ENCODE assay signal across 25 cellular contexts in the genomic region with DNA sequence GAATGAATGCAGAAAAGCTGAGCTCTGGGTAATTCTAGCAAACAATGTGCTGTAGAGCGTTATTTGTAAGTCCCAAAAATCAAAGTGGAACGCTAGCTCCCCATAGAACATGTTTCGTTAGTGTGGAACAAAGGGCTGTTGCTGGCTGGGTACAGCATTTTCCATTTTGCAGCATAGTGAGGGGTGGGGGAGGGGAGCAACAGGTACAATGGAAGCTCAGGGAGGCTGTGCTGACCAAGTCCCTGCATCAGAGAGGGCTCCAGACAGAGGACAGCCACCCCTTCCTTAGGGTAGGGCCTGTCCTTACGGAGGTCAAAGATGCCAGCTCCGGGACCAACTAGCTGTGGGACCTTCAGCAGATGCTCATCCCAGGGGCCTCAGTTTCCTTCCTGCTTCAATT.
DNase-seq lines count a peak whose midpoint lies in the region; ATAC-seq, FAIRE-seq and TF ChIP-seq lines count a peak whose summit lies in the region.
"Had no signal": no experiment of that assay in that cellular context is flagged by ENCODE, and none has a peak within 500 bp of the region (broad histone marks: within the 10 kb centered on the region; RNA-seq: fewer than 3 reads in every experiment).

No MANE protein-coding gene starts in this region.

- H3K27me3 Mint-ChIP-seq in GM23338 (ENCODE audit: insufficient read depth, low read depth, poor library complexity): no peaks in the 10 kb centered on the region

- TF ChIP-seq EP300 in H1 (IDR thresholded peaks at IDR 0.05; ENCODE audit: borderline replicate concordance in 1 of 2, low read depth in 2 of 2, low read length in 2 of 2): no peak

- no peak overlapping the region for H4K5ac ChIP-seq in H1 (ENCODE audit: insufficient read length, low read depth, low read length)

- CTCF ChIA-PET in H1 (lab: Charles Lee; ENCODE audit: partially characterized antibody): interaction anchor here (0.9 to 1.9 kb wide), 6 partner anchors 11 to 217 kb away, joined by 3 to 5 read pairs (median 3); no protein-coding TSS in a partner anchor

- H3K9ac ChIP-seq in H1 (replicated peaks in 1 of 4; ENCODE audit: extremely low read depth in 1 of 4, low read depth in 3 of 4, low read length in 3 of 4): no peak overlapping the region
- H3K9ac ChIP-seq in mesenchymal stem cell (ENCODE audit: low read length): no peak overlapping the region
- H3K9ac ChIP-seq: BLaER1 had no signal

- 0 out of 2 replicates have a peak, but pooled peaks cover 2% of the 10 kb centered on the region for H3F3A ChIP-seq in GM23338 (replicated peaks; ENCODE audit: low read depth)

- H3K4me3 ChIP-seq in GM23338 (no peak overlapping the region), H1 (ENCODE audit: extremely low read depth in 1 of 4, insufficient read depth in 2 of 4, low read depth in 3 of 4, low read length in 4 of 4) (peak overlapping the region in 2 of 4 experiments; percentile 11 to 19; a peak in 3 of 8 replicates), mesenchymal stem cell (ENCODE audit: insufficient read depth in 1 of 2, low read depth in 1 of 2, low read length in 2 of 2) (no peak overlapping the region)
- no peak overlapping the region for H3K4me3 ChIP-seq in effector memory CD4-positive, alpha-beta T cell (ENCODE audit: insufficient read depth, low read depth, low read length, poor library complexity, severe bottlenecking)
- H3K4me3 ChIP-seq: BLaER1, HAP-1 had no signal

- H4K91ac ChIP-seq in H1 (replicated peaks; ENCODE audit: insufficient read length, low read length): no peak overlapping the region
- H4K91ac ChIP-seq in mesenchymal stem cell (ENCODE audit: low read length): no peak overlapping the region

- H3K23ac ChIP-seq in H1 (ENCODE audit: insufficient read length) (no peak overlapping the region), mesenchymal stem cell (ENCODE audit: low read length in 2 of 2) (no peak overlapping the region)

- TF ChIP-seq RAD21 in H1 (IDR thresholded peaks at IDR 0.05 in 1 of 2, conservative IDR thresholded peaks at IDR 0.05 in 1 of 2; ENCODE audit: low read depth in 2 of 2, low read length in 2 of 2): no peak

- no peak overlapping the region for H3K14ac ChIP-seq in H1 (ENCODE audit: insufficient read length)
- H3K14ac ChIP-seq in mesenchymal stem cell (ENCODE audit: low read length in 2 of 2): no peak overlapping the region

- H4K20me1 ChIP-seq in GM23338 (replicated peaks; ENCODE audit: insufficient read depth) (no peaks in the 10 kb centered on the region), H1 (replicated peaks in 1 of 2; ENCODE audit: control insufficient read depth in 1 of 2, insufficient read depth in 2 of 2, low read length in 2 of 2) (no peaks in the 10 kb centered on the region)
- H4K20me1 ChIP-seq: BLaER1 had no signal

- H2AFZ ChIP-seq in GM23338 (peak overlapping the region; percentile 100), H1 (ENCODE audit: low read length) (peak overlapping the region; percentile 45; the same call in 1 of the 2 replicates), mesenchymal stem cell (ENCODE audit: low read depth, low read length) (no peak overlapping the region)

- no peaks in the 10 kb centered on the region; a peak in 1 of 4 replicates for H3K9me3 ChIP-seq in H1 (ENCODE audit: insufficient read depth in 2 of 2, low read depth in 1 of 2, low read length in 1 of 2)
- H3K9me3 ChIP-seq in mesenchymal stem cell (ENCODE audit: control insufficient read depth, low read length): no peaks in the 10 kb centered on the region
- H3K9me3 ChIP-seq in effector memory CD4-positive, alpha-beta T cell (ENCODE audit: control insufficient read depth, low read length): no peaks in the 10 kb centered on the region
- H3K9me3 ChIP-seq: BLaER1, Caco-2, HAP-1 had no signal

- H3K4me2 ChIP-seq in GM23338: peak overlapping the region; percentile 17
- H3K4me2 ChIP-seq in H1 (ENCODE audit: insufficient read depth in 1 of 2, low read depth in 2 of 2, low read length in 2 of 2): peak overlapping the region; percentile 36 to 39
- no peak overlapping the region for H3K4me2 ChIP-seq in mesenchymal stem cell (ENCODE audit: low read length, poor library complexity, severe bottlenecking)
- H3K4me2 ChIP-seq: BLaER1 had no signal

- H3K36me3 ChIP-seq in GM23338 (ENCODE audit: insufficient read depth) (no peaks in the 10 kb centered on the region; the same call in 1 of the 2 replicates), H1 (ENCODE audit: control insufficient read depth in 2 of 4, insufficient read depth in 4 of 4, low read length in 3 of 4) (no peaks in the 10 kb centered on the region), mesenchymal stem cell (ENCODE audit: control insufficient read depth in 1 of 2, insufficient read depth in 2 of 2, low read depth in 1 of 2, low read length in 2 of 2) (no peaks in the 10 kb centered on the region)
- no peaks in the 10 kb centered on the region for H3K36me3 ChIP-seq in effector memory CD4-positive, alpha-beta T cell (ENCODE audit: control insufficient read depth, insufficient read depth, low read length)
- H3K36me3 ChIP-seq: BLaER1, HAP-1 had no signal

- H2BK15ac ChIP-seq in H1 (ENCODE audit: low read length): no peak overlapping the region
- H2BK15ac ChIP-seq in mesenchymal stem cell (ENCODE audit: low read depth, poor library complexity, severe bottlenecking): no peak overlapping the region

- POLR2A ChIA-PET in H1 (lab: Charles Lee; ENCODE audit: partially characterized antibody): interaction anchor here (1.1 to 1.2 kb wide), 2 partner anchors 12 to 20 kb away, joined by 3 read pairs; no protein-coding TSS in a partner anchor

- H2BK5ac ChIP-seq in H1 (ENCODE audit: low read depth, low read length) (no peak overlapping the region), mesenchymal stem cell (ENCODE audit: low read depth, low read length, poor library complexity, severe bottlenecking) (no peak overlapping the region)

- peak; percentile 67 for ATAC-seq in GM23338
- no peak for ATAC-seq in HG02884 (IDR thresholded peaks at IDR 0.05; ENCODE audit: unreplicated experiment)
- ATAC-seq: CD8-positive, alpha-beta T cell had no signal

- H3K9me3 Mint-ChIP-seq in GM23338: no peaks in the 10 kb centered on the region
- H3K9me3 Mint-ChIP-seq: CD4-positive, CD25-positive, alpha-beta regulatory T cell; CD8-positive, alpha-beta T cell; HFFc6 had no signal

- H2BK120ac ChIP-seq in H1 (replicated peaks; ENCODE audit: low read depth, low read length): no peak overlapping the region
- H2BK120ac ChIP-seq in mesenchymal stem cell (ENCODE audit: low read depth, low read length): no peak overlapping the region

- TF ChIP-seq CTCF in GM23338 (conservative IDR thresholded peaks at IDR 0.05; ENCODE audit: low read depth in 2 of 2) (no peak), H1 (IDR thresholded peaks at IDR 0.05; ENCODE audit: control extremely low read depth in 1 of 3, insufficient read depth in 1 of 3, low read depth in 1 of 3, low read length in 3 of 3) (no peak)

- H2AK5ac ChIP-seq in H1 (ENCODE audit: low read depth, low read length): no peak overlapping the region
- H2AK5ac ChIP-seq in mesenchymal stem cell (ENCODE audit: low read length, severe bottlenecking): peak overlapping the region; percentile 72

- H3K4ac ChIP-seq in H1 (replicated peaks; ENCODE audit: insufficient read length, low read depth, low read length): no peak overlapping the region
- no peak overlapping the region for H3K4ac ChIP-seq in mesenchymal stem cell (ENCODE audit: low read depth in 1 of 2, low read length in 2 of 2)

- H3K4me3 Mint-ChIP-seq in GM23338: no peak overlapping the region
- H3K4me3 Mint-ChIP-seq: B cell; CD4-positive, CD25-positive, alpha-beta regulatory T cell; CD8-positive, alpha-beta T cell; HFFc6 had no signal

- no peak overlapping the region; the same call in 1 of the 2 replicates for H3K27ac Mint-ChIP-seq in GM23338
- H3K27ac Mint-ChIP-seq: B cell; CD4-positive, CD25-positive, alpha-beta regulatory T cell; CD8-positive, alpha-beta T cell; HFFc6 had no signal

- no peak for TF ChIP-seq POLR2A in H1 (IDR thresholded peaks at IDR 0.05; ENCODE audit: control extremely low read depth in 1 of 2, low read depth in 2 of 2, low read length in 2 of 2)

- H3K4me1 ChIP-seq in GM23338 (ENCODE audit: insufficient read depth): peaks cover 16% of the 10 kb centered on the region
- H3K4me1 ChIP-seq in H1 (replicated peaks in 1 of 4; ENCODE audit: control insufficient read depth in 3 of 4, insufficient read depth in 4 of 4, low read length in 3 of 4): peaks cover 4 to 11% (median 6%) of the 10 kb centered on the region in 4 experiments; a peak in 6 of 7 replicates
- H3K4me1 ChIP-seq in mesenchymal stem cell (ENCODE audit: control insufficient read depth, insufficient read depth, low read depth, low read length): peaks cover 10% of the 10 kb centered on the region
- no peaks in the 10 kb centered on the region for H3K4me1 ChIP-seq in effector memory CD4-positive, alpha-beta T cell (ENCODE audit: control insufficient read depth, insufficient read depth, low read length, poor library complexity, severe bottlenecking)
- H3K4me1 ChIP-seq: BLaER1, HAP-1 had no signal

- no peak overlapping the region for H2BK12ac ChIP-seq in H1 (ENCODE audit: low read depth, low read length)
- no peak overlapping the region for H2BK12ac ChIP-seq in mesenchymal stem cell (ENCODE audit: low read length in 2 of 2)

- H3K27me3 ChIP-seq in GM23338 (ENCODE audit: insufficient read depth): no peaks in the 10 kb centered on the region
- no peaks in the 10 kb centered on the region for H3K27me3 ChIP-seq in H1 (replicated peaks in 1 of 4; ENCODE audit: control insufficient read depth in 3 of 4, extremely low read depth in 1 of 4, insufficient read depth in 3 of 4, low read length in 3 of 4)
- H3K27me3 ChIP-seq in mesenchymal stem cell (ENCODE audit: control insufficient read depth in 1 of 2, insufficient read depth in 1 of 2, low read length in 2 of 2): peaks cover 0 to 3% of the 10 kb centered on the region in 2 experiments
- no peaks in the 10 kb centered on the region for H3K27me3 ChIP-seq in effector memory CD4-positive, alpha-beta T cell (replicated peaks; ENCODE audit: control insufficient read depth, insufficient read depth, low read length, poor library complexity, severe bottlenecking)
- H3K27me3 ChIP-seq: BLaER1 had no signal

- H4K8ac ChIP-seq in H1 (ENCODE audit: extremely low read depth, insufficient read depth, low read length): no peak overlapping the region
- H4K8ac ChIP-seq in mesenchymal stem cell (ENCODE audit: low read length): no peak overlapping the region

- 75% methylated on average over 5 of the region's 5 CpGs; no CpG with 5 or more reads in 1 of the 2 experiments for WGBS in H1 (ENCODE audit: extremely low coverage in 1 of 2, insufficient coverage in 1 of 2, insufficient read length in 1 of 2, insufficient replicate concordance in 2 of 2, low coverage in 1 of 2, low lambda C conversion rate in 2 of 2, missing lambda C conversion rate in 1 of 2), 2 experiments
- 74% methylated on average over 5 of the region's 5 CpGs for WGBS in mesenchymal stem cell

- no peak overlapping the region for H2BK20ac ChIP-seq in H1 (ENCODE audit: low read length)

- H3K9me2 ChIP-seq in GM23338 (ENCODE audit: insufficient read depth): peaks cover 12% of the 10 kb centered on the region

- H3K36me3 Mint-ChIP-seq in GM23338 (ENCODE audit: low read depth): no peaks in the 10 kb centered on the region
- H3K36me3 Mint-ChIP-seq: CD4-positive, CD25-positive, alpha-beta regulatory T cell; CD8-positive, alpha-beta T cell had no signal

- H3K18ac ChIP-seq in H1 (ENCODE audit: extremely low read depth, low read length) (0 out of 2 replicates have a peak overlapping the region, but pooled peaks have one; percentile 29), mesenchymal stem cell (ENCODE audit: low read depth in 1 of 2, low read length in 2 of 2) (no peak overlapping the region)

- no peak overlapping the region for H3K56ac ChIP-seq in H1 (replicated peaks; ENCODE audit: insufficient read length, low read depth, low read length)

- no peak for FAIRE-seq in H1 (lab: Jason Lieb, UNC)
- FAIRE-seq: A204.1, GM12891, GM18507 had no signal

- H3K79me2 ChIP-seq in GM23338 (replicated peaks; ENCODE audit: insufficient read depth) (no peaks in the 10 kb centered on the region), H1 (ENCODE audit: control insufficient read depth in 1 of 2, insufficient read depth in 2 of 2, low read length in 2 of 2) (no peaks in the 10 kb centered on the region)

- H3K4me1 Mint-ChIP-seq in GM23338: peaks cover 17% of the 10 kb centered on the region
- H3K4me1 Mint-ChIP-seq: B cell; CD4-positive, CD25-positive, alpha-beta regulatory T cell had no signal

- H3K23me2 ChIP-seq in H1 (ENCODE audit: low read depth, low read length): no peaks in the 10 kb centered on the region

- H3K27ac ChIP-seq in GM23338 (ENCODE audit: low read depth) (no peak overlapping the region), H1 (ENCODE audit: low read depth, low read length) (no peak overlapping the region), mesenchymal stem cell (ENCODE audit: low read length, poor library complexity, severe bottlenecking) (no peak overlapping the region)
- H3K27ac ChIP-seq in effector memory CD4-positive, alpha-beta T cell (ENCODE audit: insufficient read depth, low read length, poor library complexity, severe bottlenecking): no peak overlapping the region
- H3K27ac ChIP-seq: 22Rv1, BLaER1, C4-2B had no signal

- no peaks in the 10 kb centered on the region for H3K79me1 ChIP-seq in H1 (ENCODE audit: low read depth, low read length)
- no peaks in the 10 kb centered on the region for H3K79me1 ChIP-seq in mesenchymal stem cell (replicated peaks; ENCODE audit: low read length, poor library complexity, severe bottlenecking)

- DNase-seq in GM23338 (ENCODE audit: low spot score) (peak; percentile 11), NCI-H69 (lab: John Stamatoyannopoulos, UW) (peak; percentile 60), H1 (ENCODE audit: low read depth in 1 of 2, low spot score in 2 of 2) (no peak), mesenchymal stem cell (no peak), retina (no peak), D341Med (ENCODE audit: low spot score) (no peak)
- DNase-seq in effector memory CD4-positive, alpha-beta T cell: no peak
- DNase-seq: Caco-2; CD4-positive, CD25-positive, alpha-beta regulatory T cell; CD8-positive, alpha-beta T cell; DMS 273 treated with DMSO at 0.1 percent for 48 hours; DMS79; EL; GDM1; GOT3; HFFc6 had no signal

Comparison
In these comparisons a context has a peak if more than half of its experiments do, and no peak if none do; other contexts are left out.
1. DNase-seq: peak in GM23338 (single experiment) and NCI-H69 (single experiment); none in H1 (0 of 2), mesenchymal stem cell (single experiment), effector memory CD4-positive, alpha-beta T cell (0 of 3), retina (single experiment) and D341Med (single experiment).